ENCODE assay signal across 31 cellular contexts in the genomic region with DNA sequence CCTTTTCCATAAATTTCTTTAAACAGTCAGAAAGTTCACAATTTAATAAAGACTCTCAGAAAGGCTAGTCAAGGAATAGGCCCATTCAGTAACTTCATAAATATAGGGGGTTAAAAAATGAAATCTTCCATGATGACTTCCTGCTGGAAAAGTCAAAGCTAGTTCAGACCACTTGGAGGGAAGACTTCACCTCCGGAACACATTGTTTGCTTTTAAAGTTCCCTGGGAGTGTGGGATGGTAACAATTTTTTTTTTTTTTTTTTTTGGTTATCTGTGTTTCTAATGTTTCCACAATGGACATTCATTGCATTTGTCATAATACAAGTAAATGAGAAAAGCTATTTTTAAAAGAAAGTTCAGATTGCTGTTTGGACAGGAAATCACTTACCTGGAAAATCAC. TPM values are rescaled to one million over a fixed set of nuclear protein-coding genes. Genes with fewer than 3 reads are reported as not detected.
"Had no signal": no experiment of that assay in that cellular context is flagged by ENCODE, and none has a peak within 500 bp of the region (broad histone marks: within the 10 kb centered on the region; RNA-seq: fewer than 3 reads in every experiment).

No MANE protein-coding gene starts in this region.

- H3K36me3 ChIP-seq: ascending aorta, brain microvascular endothelial cell, breast epithelium had no signal

- H3K9me3 ChIP-seq: ascending aorta, body of pancreas, breast epithelium had no signal

- H3K27me3 ChIP-seq: ascending aorta, body of pancreas, brain microvascular endothelial cell, breast epithelium had no signal

- FAIRE-seq: TTC549 had no signal

- H3K4me1 ChIP-seq: ascending aorta, body of pancreas, breast epithelium had no signal

- DNase-seq: activated B cell treated with CpG ODN at 0.5 μM for 24 hours; activated CD4-positive, alpha-beta memory T cell treated with anti-CD3 and anti-CD28 coated beads, Interleukin-2, amount 10 ng/mL, durations not matched to agents 7 days and 5 days; activated CD4-positive, alpha-beta T cell treated with anti-CD3 and anti-CD28 coated beads for 48 hours; activated CD4-positive, alpha-beta T cell treated with anti-CD3 and anti-CD28 coated beads, Interleukin-2, amount 10 ng/mL, durations not matched to agents 7 days and 5 days; activated CD4-positive, alpha-beta T cell treated with anti-CD3 and anti-CD28 coated beads, Interleukin-2, amount 50 U/mL, for 48 hours; activated CD4-positive, CD25-positive, alpha-beta regulatory T cell treated with anti-CD3 and anti-CD28 coated beads, Interleukin-2, amount 50 U/mL, for 72 hours; activated CD8-positive, alpha-beta memory T cell treated with anti-CD3 and anti-CD28 coated beads for 24 hours; activated CD8-positive, alpha-beta memory T cell treated with anti-CD3 and anti-CD28 coated beads, Interleukin-2, amount 10 ng/mL, durations not matched to agents 7 days and 5 days; activated CD8-positive, alpha-beta memory T cell treated with anti-CD3 and anti-CD28 coated beads, Interleukin-2, amount 50 U/mL, for 48 hours; activated CD8-positive, alpha-beta T cell treated with anti-CD3 and anti-CD28 coated beads, Interleukin-2, amount 10 ng/mL, durations not matched to agents 7 days and 5 days; activated effector memory CD4-positive, alpha-beta T cell treated with Interleukin-2 at 50 U/mL for 16 hours; activated gamma-delta T cell; activated naive CD4-positive, alpha-beta T cell treated with anti-CD3 and anti-CD28 coated beads, Interleukin-2, amount 10 ng/mL, durations not matched to agents 7 days and 5 days; activated naive CD4-positive, alpha-beta T cell treated with Interleukin-2 at 50 U/mL for 16 hours; activated naive CD8-positive, alpha-beta T cell treated with anti-CD3 and anti-CD28 coated beads, Interleukin-2, amount 10 ng/mL, durations not matched to agents 7 days and 5 days; activated naive CD8-positive, alpha-beta T cell treated with anti-CD3 and anti-CD28 coated beads, Interleukin-2, amount 50 U/mL, for 24 hours; activated T-cell treated with anti-CD3 and anti-CD28 coated beads, Interleukin-2, amount 50 U/mL, for 24 hours; activated T-cell treated with anti-CD3 and anti-CD28 coated beads, Interleukin-2, amount 50 U/mL, for 48 hours; amygdala; anterior cingulate cortex; body of pancreas; brain microvascular endothelial cell; central memory CD4-positive, alpha-beta T cell; T-helper 1 cell; T-helper 2 cell; T-helper 9 cell had no signal

- H3K4me3 ChIP-seq: ascending aorta, body of pancreas, breast epithelium had no signal

- H3K27ac ChIP-seq: ascending aorta, body of pancreas, brain microvascular endothelial cell, breast epithelium, VCaP had no signal

- ATAC-seq: activated CD8-positive, alpha-beta memory T cell treated with anti-CD3 and anti-CD28 coated beads, Interleukin-2, amount 10 ng/mL, durations not matched to agents 7 days and 5 days; activated CD8-positive, alpha-beta T cell treated with anti-CD3 and anti-CD28 coated beads, Interleukin-2, amount 10 ng/mL, durations not matched to agents 7 days and 5 days; activated naive CD8-positive, alpha-beta T cell treated with anti-CD3 and anti-CD28 coated beads, Interleukin-2, amount 50 U/mL, for 24 hours; body of pancreas had no signal

RNA-seq across cellular contexts. Expression of a gene that starts 18.4 kb away (rescaled TPM):
- total RNA-seq: activated B cell treated with CpG ODN at 0.5 μM for 24 hours; activated CD4-positive, alpha-beta memory T cell treated with anti-CD3 and anti-CD28 coated beads, Interleukin-2, amount 10 ng/mL, durations not matched to agents 7 days and 5 days; activated CD8-positive, alpha-beta memory T cell treated with anti-CD3 and anti-CD28 coated beads, Interleukin-2, amount 10 ng/mL, durations not matched to agents 7 days and 5 days; activated CD8-positive, alpha-beta T cell treated with anti-CD3 and anti-CD28 coated beads, Interleukin-2, amount 10 ng/mL, durations not matched to agents 7 days and 5 days; activated naive CD8-positive, alpha-beta T cell treated with anti-CD3 and anti-CD28 coated beads, Interleukin-2, amount 10 ng/mL, durations not matched to agents 7 days and 5 days; activated T-helper 2 cell treated with anti-CD3 and anti-CD28 coated beads, Interferon-gamma antibody, Interleukin-2, Interleukin-4, amounts not matched to agents 10 μg/mL and 5 μg/mL and 100 μg/mL, durations not matched to agents 14 hours and 24 hours and 36 hours had no signal
